In genomic region chr12:46451276-46452021, GRCh38 we compare ENCODE assay signal across 14 cellular contexts.
DNase-seq lines count a peak whose midpoint lies in the region; ATAC-seq and TF ChIP-seq lines count a peak whose summit lies in the region.
"Had no signal": no experiment of that assay in that cellular context is flagged by ENCODE, and none has a peak within 500 bp of the region (broad histone marks: within the 10 kb centered on the region; RNA-seq: fewer than 3 reads in every experiment).

No MANE protein-coding gene starts in this region.

- H3K4me2 ChIP-seq in PC-3 (ENCODE audit: low read length): 0 out of 2 replicates have a peak overlapping the region, but pooled peaks have one; percentile 12

- CTCF ChIA-PET in PC-3 (lab: Charles Lee): interaction anchor here (0.6 kb wide), 1 partner anchor 15 kb away, joined by 3 read pairs; no protein-coding TSS in a partner anchor

- H3K9ac ChIP-seq in PC-3 (ENCODE audit: low read length): no peak overlapping the region

- no peaks in the 10 kb centered on the region for H3F3A ChIP-seq in PC-3 (ENCODE audit: low read length, unreplicated experiment)

- no TSS peak for BruUV-seq in PC-3 (replicated peaks; lab: Mats Ljungman, UMichigan)

- ATAC-seq in activated T-cell treated with anti-CD3 and anti-CD28 coated beads, Interleukin-2, amount 50 U/mL, for 72 hours (replicated peaks in 1 of 2): peak; percentile 67 to 71
- no peak for ATAC-seq in PC-3
- peak; percentile 82 for ATAC-seq in stimulated activated naive CD8-positive, alpha-beta T cell treated with anti-CD3 and anti-CD28 coated beads, Interleukin-15, Interleukin-2, amounts not matched to agents 100 U/mL and 50 U/mL, for 24 hours
- ATAC-seq: Right ventricle myocardium inferior had no signal

- H3K4me1 Mint-ChIP-seq in activated T-cell treated with anti-CD3 and anti-CD28 coated beads, Interleukin-2, amount 50 U/mL, for 72 hours (ENCODE audit: low read depth): peaks cover 52% of the 10 kb centered on the region
- H3K4me1 Mint-ChIP-seq in endothelial cell (ENCODE audit: unreplicated experiment): peaks cover 34% of the 10 kb centered on the region
- peaks cover 67% of the 10 kb centered on the region for H3K4me1 Mint-ChIP-seq in mesothelial cell of epicardium

- H4K20me1 ChIP-seq in PC-3 (ENCODE audit: low read length): no peaks in the 10 kb centered on the region

- no peaks in the 10 kb centered on the region for H3K27me3 ChIP-seq in PC-3 (ENCODE audit: low read length)
- H3K27me3 ChIP-seq: pancreas, thyroid gland had no signal

- H3K27ac ChIP-seq in PC-3 (ENCODE audit: low read length): peak overlapping the region; percentile 47

- TF ChIP-seq CTCF in PC-3 (conservative IDR thresholded peaks at IDR 0.05; ENCODE audit: low read depth, low read length) (no peak), endothelial cell (IDR thresholded peaks at IDR 0.05; ENCODE audit: unreplicated experiment) (no peak), GM13976 (IDR thresholded peaks at IDR 0.05; ENCODE audit: borderline replicate concordance, control extremely low read depth, extremely low read depth, insufficient read depth, missing control alignments) (no peak), mesothelial cell of epicardium (IDR thresholded peaks at IDR 0.05; ENCODE audit: unreplicated experiment) (no peak)

- DNase-seq in activated T-cell treated with anti-CD3 and anti-CD28 coated beads, Interleukin-2, amount 50 U/mL, for 72 hours: no peak
- DNase-seq in activated T-cell treated with anti-CD3 and anti-CD28 coated beads, Interleukin-2, amount 50 U/mL, for 48 hours: no peak
- DNase-seq in PC-3 (peak; percentile 27), endothelial cell (ENCODE audit: low spot score) (no peak), occipital lobe (lab: John Stamatoyannopoulos, UW) (no peak), GM13976 (ENCODE audit: low spot score) (no peak), mesothelial cell of epicardium (ENCODE audit: low spot score in 2 of 2, unreplicated experiment in 2 of 2) (no peak)
- DNase-seq in stimulated activated naive CD8-positive, alpha-beta T cell treated with anti-CD3 and anti-CD28 coated beads, Interleukin-15, Interleukin-2, amounts not matched to agents 100 U/mL and 50 U/mL, for 24 hours: no peak
- DNase-seq: activated effector memory CD4-positive, alpha-beta T cell treated with anti-CD3 and anti-CD28 coated beads, Interleukin-2, amount 50 U/mL, for 16 hours; midbrain; NCI-H2081; pancreas; thyroid gland had no signal

- H3K4me3 ChIP-seq in PC-3 (ENCODE audit: low read length): no peak overlapping the region
- H3K4me3 ChIP-seq: pancreas, thyroid gland had no signal

- peaks cover 68% of the 10 kb centered on the region for H3K4me1 ChIP-seq in PC-3 (ENCODE audit: insufficient read depth, low read length)

- in situ Hi-C loops in GM13976 (cut with MboI; ENCODE audit: low sequenced_read_pairs, unreplicated experiment): no loop called here

- no peaks in the 10 kb centered on the region for H3K27me3 Mint-ChIP-seq in activated T-cell treated with anti-CD3 and anti-CD28 coated beads, Interleukin-2, amount 50 U/mL, for 72 hours (ENCODE audit: low read depth)
- peaks cover 4% of the 10 kb centered on the region for H3K27me3 Mint-ChIP-seq in endothelial cell (ENCODE audit: unreplicated experiment)
- H3K27me3 Mint-ChIP-seq in mesothelial cell of epicardium (ENCODE audit: low read depth): no peaks in the 10 kb centered on the region

- H3K4me3 Mint-ChIP-seq in activated T-cell treated with anti-CD3 and anti-CD28 coated beads, Interleukin-2, amount 50 U/mL, for 72 hours: peak overlapping the region; percentile 36 to 60
- H3K4me3 Mint-ChIP-seq in endothelial cell (ENCODE audit: unreplicated experiment): peak overlapping the region; percentile 0
- H3K4me3 Mint-ChIP-seq in mesothelial cell of epicardium: no peak overlapping the region

- H3K27ac Mint-ChIP-seq in activated T-cell treated with anti-CD3 and anti-CD28 coated beads, Interleukin-2, amount 50 U/mL, for 72 hours: peak overlapping the region; percentile 83
- H3K27ac Mint-ChIP-seq in endothelial cell (ENCODE audit: unreplicated experiment) (peak overlapping the region; percentile 58), mesothelial cell of epicardium (no peak overlapping the region)

- H3K36me3 Mint-ChIP-seq in activated T-cell treated with anti-CD3 and anti-CD28 coated beads, Interleukin-2, amount 50 U/mL, for 72 hours (ENCODE audit: insufficient read depth in 2 of 2): no peaks in the 10 kb centered on the region
- H3K36me3 Mint-ChIP-seq in endothelial cell (ENCODE audit: low read depth, unreplicated experiment) (no peaks in the 10 kb centered on the region), mesothelial cell of epicardium (no peaks in the 10 kb centered on the region)

- POLR2A ChIA-PET in PC-3 (lab: Charles Lee; ENCODE audit: unreplicated experiment): interaction anchor here (0.7 kb wide), 1 partner anchor 79 kb away, joined by 6 read pairs; no protein-coding TSS in a partner anchor

- H3K36me3 ChIP-seq in PC-3 (ENCODE audit: low read depth, low read length): no peaks in the 10 kb centered on the region
- H3K36me3 ChIP-seq: pancreas, thyroid gland had no signal

- no peak overlapping the region for H2AFZ ChIP-seq in PC-3 (ENCODE audit: low read length)

- no peaks in the 10 kb centered on the region for H3K9me3 ChIP-seq in PC-3 (ENCODE audit: low read length)
- H3K9me3 ChIP-seq: pancreas, thyroid gland had no signal

- no peaks in the 10 kb centered on the region for H3K79me2 ChIP-seq in PC-3 (ENCODE audit: low read length)

- H3K9me2 ChIP-seq in PC-3 (replicated peaks; ENCODE audit: low read length): no peaks in the 10 kb centered on the region

- intact Hi-C loops in PC-3 (cut with micrococcal nuclease): no loop called here

- H3K9me3 Mint-ChIP-seq in activated T-cell treated with anti-CD3 and anti-CD28 coated beads, Interleukin-2, amount 50 U/mL, for 72 hours: peaks cover 0 to 1% of the 10 kb centered on the region in 2 donors
- H3K9me3 Mint-ChIP-seq in endothelial cell (ENCODE audit: unreplicated experiment) (peaks cover 3% of the 10 kb centered on the region), mesothelial cell of epicardium (no peaks in the 10 kb centered on the region)
